In genomic region chr19:19515764-19516519, GRCh38 we compare ENCODE assay signal across 1 cellular context.
TF ChIP-seq lines count a peak whose summit lies in the region.

TSS of gene NDUFA13 (plus strand) at chr19:19516225. CDS start at chr19:19516239, 14 bp downstream.

TF ChIP-seq in HepG2, 621 proteins besides CTCF, POLR2A, EP300 and RAD21 (continued from another document and continues in another):
- TF ChIP-seq RBFOX2 (IDR thresholded peaks at IDR 0.05; ENCODE audit: low read depth, low read length) = peak; percentile 83
- TF ChIP-seq AKNA (CRISPR knock-in tag; IDR thresholded peaks at IDR 0.05; ENCODE audit: borderline replicate concordance) = no peak
- peak; percentile 72 for TF ChIP-seq IRF2 (CRISPR knock-in tag; IDR thresholded peaks at IDR 0.05)
- TF ChIP-seq ARNT2 (CRISPR knock-in tag; IDR thresholded peaks at IDR 0.05; ENCODE audit: low read depth) = peak; percentile 68; the same call in 1 of the 2 replicates
- TF ChIP-seq RNF219 (CRISPR knock-in tag; IDR thresholded peaks at IDR 0.05) = no peak
- TF ChIP-seq FOSL2 (CRISPR knock-in tag; IDR thresholded peaks at IDR 0.05) = peak; percentile 58
- peak; percentile 39; the same call in 1 of the 2 replicates for TF ChIP-seq KDM5B (CRISPR knock-in tag; IDR thresholded peaks at IDR 0.05; ENCODE audit: borderline replicate concordance)
- TF ChIP-seq KLF12 (CRISPR knock-in tag; IDR thresholded peaks at IDR 0.05; ENCODE audit: borderline replicate concordance) = peak; percentile 66; the same call in 1 of the 2 replicates
- TF ChIP-seq MIER2 (CRISPR knock-in tag; IDR thresholded peaks at IDR 0.05) = 0 out of 2 replicates have a peak, but pooled peaks have one; percentile 19
- peak in 1 of 2 experiments; percentile 58; a peak in 1 of 4 replicates for TF ChIP-seq REST (IDR thresholded peaks at IDR 0.05; ENCODE audit: borderline replicate concordance in 1 of 2, low read depth in 1 of 2, low read length in 2 of 2)
- TF ChIP-seq ZSCAN5A (CRISPR knock-in tag; IDR thresholded peaks at IDR 0.05; ENCODE audit: borderline replicate concordance) = no peak
- 0 out of 2 replicates have a peak, but pooled peaks have one; percentile 56 for TF ChIP-seq SNAPC2 (CRISPR knock-in tag; IDR thresholded peaks at IDR 0.05)
- TF ChIP-seq YEATS2 (CRISPR knock-in tag; IDR thresholded peaks at IDR 0.05; ENCODE audit: borderline replicate concordance) = peak; percentile 83
- TF ChIP-seq STAG1 (CRISPR knock-in tag; IDR thresholded peaks at IDR 0.05) = no peak
- TF ChIP-seq PCBP2 (optimal IDR thresholded peaks at IDR 0.05; ENCODE audit: low read depth, low read length, poor library complexity, severe bottlenecking) = no peak
- TF ChIP-seq DMAP1 (CRISPR knock-in tag; IDR thresholded peaks at IDR 0.05) = peak; percentile 88; the same call in 1 of the 2 replicates
- no peak for TF ChIP-seq ZBTB7B (CRISPR knock-in tag; IDR thresholded peaks at IDR 0.05)
- 0 out of 2 replicates have a peak, but pooled peaks have one; percentile 67 for TF ChIP-seq PCBP1 (IDR thresholded peaks at IDR 0.05; ENCODE audit: borderline replicate concordance, low read depth, low read length)
- peak; percentile 88 for TF ChIP-seq HCFC1 (IDR thresholded peaks at IDR 0.05; ENCODE audit: low read depth, low read length)
- TF ChIP-seq IKZF5 (CRISPR knock-in tag; IDR thresholded peaks at IDR 0.05) = peak; percentile 64; the same call in 1 of the 2 replicates
- no peak for TF ChIP-seq WIZ (CRISPR knock-in tag; IDR thresholded peaks at IDR 0.05)
- TF ChIP-seq JUN (CRISPR knock-in tag; IDR thresholded peaks at IDR 0.05) = peak; percentile 52; the same call in 1 of the 2 replicates
- TF ChIP-seq ZNF800 (CRISPR knock-in tag; IDR thresholded peaks at IDR 0.05) = peak; percentile 76
- no peak for TF ChIP-seq LRRFIP1 (CRISPR knock-in tag; conservative IDR thresholded peaks at IDR 0.05)
- peak; percentile 66 for TF ChIP-seq REPIN1 (CRISPR knock-in tag; IDR thresholded peaks at IDR 0.05; ENCODE audit: borderline replicate concordance, low read depth)
- 0 out of 2 replicates have a peak, but pooled peaks have one; percentile 58 for TF ChIP-seq ZSCAN30 (CRISPR knock-in tag; IDR thresholded peaks at IDR 0.05)
- TF ChIP-seq ZNF543 (CRISPR knock-in tag; IDR thresholded peaks at IDR 0.05) = no peak
- TF ChIP-seq ZNF773 (CRISPR knock-in tag; IDR thresholded peaks at IDR 0.05; ENCODE audit: borderline replicate concordance) = no peak
- peak; percentile 58 for TF ChIP-seq ZBTB49 (CRISPR knock-in tag; IDR thresholded peaks at IDR 0.05; ENCODE audit: borderline replicate concordance)
- no peak for TF ChIP-seq AGO1 (IDR thresholded peaks at IDR 0.05; ENCODE audit: low read depth, low read length, poor library complexity, severe bottlenecking)
- TF ChIP-seq DDIT3 (CRISPR knock-in tag; IDR thresholded peaks at IDR 0.05) = no peak
- TF ChIP-seq ZNF879 (CRISPR knock-in tag; IDR thresholded peaks at IDR 0.05) = peak; percentile 88; the same call in 1 of the 2 replicates
- no peak for TF ChIP-seq HMG20A (CRISPR knock-in tag; IDR thresholded peaks at IDR 0.05; ENCODE audit: borderline replicate concordance)
- peak; percentile 100 for TF ChIP-seq YY1 (IDR thresholded peaks at IDR 0.05; ENCODE audit: insufficient read depth, insufficient replicate concordance, low read depth, low read length)
- no peak for TF ChIP-seq MAFF (IDR thresholded peaks at IDR 0.05; ENCODE audit: low read depth, low read length)
- peak; percentile 99 for TF ChIP-seq ELF4 (CRISPR knock-in tag; IDR thresholded peaks at IDR 0.05; ENCODE audit: borderline replicate concordance)
- peak; percentile 81 for TF ChIP-seq FOXC1 (CRISPR knock-in tag; IDR thresholded peaks at IDR 0.05; ENCODE audit: borderline replicate concordance)
- peak; percentile 46; the same call in 1 of the 2 replicates for TF ChIP-seq ZNF12 (CRISPR knock-in tag; IDR thresholded peaks at IDR 0.05)
- TF ChIP-seq ZNF33B (CRISPR knock-in tag; IDR thresholded peaks at IDR 0.05) = 0 out of 2 replicates have a peak, but pooled peaks have one; percentile 56
